ENCODE assay signal across 8 cellular contexts in the genomic region with DNA sequence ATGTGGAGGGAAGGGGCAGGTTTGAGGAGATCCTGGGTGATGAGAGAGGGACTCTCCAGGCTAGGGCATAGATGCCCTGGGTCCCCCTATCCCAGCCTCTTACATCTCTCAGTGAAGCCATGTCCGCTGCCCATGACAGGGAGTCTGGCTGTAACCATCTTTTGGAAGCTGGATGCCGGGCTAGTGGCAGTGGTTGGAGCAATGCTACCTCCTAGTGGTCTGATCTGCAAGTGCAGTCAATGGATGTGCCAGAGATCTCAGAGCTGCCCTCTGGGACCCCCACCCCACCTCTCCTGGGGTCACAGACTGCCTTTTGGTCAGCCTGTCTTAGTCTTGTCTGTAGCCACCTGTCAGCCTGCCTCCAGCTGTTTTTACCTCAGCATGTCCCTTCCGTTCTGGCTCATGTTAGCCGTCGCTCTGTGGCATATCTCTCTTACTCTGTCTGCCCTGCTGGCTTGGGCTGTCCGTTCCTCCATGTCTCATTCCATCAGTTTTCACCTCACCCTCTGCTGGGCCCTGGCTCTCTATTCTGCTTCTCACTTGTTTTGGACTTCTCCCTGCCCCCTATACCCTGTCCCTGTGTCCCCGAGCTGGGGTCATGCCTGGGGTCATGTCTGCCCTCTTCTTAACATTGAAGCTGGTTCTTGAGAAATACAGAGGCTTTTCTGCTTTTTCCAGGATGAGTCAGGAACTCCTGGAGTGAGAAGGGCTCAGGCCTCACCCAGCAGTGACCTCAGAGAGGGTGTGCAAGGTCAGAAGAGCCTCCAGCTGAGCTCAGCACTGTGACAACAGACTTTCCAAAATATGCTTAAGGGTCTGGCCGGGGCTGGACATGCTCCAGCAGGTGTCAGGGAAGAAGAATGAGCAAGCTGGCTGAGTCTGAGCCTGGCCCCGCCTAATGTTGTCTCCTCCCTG. TPM values are rescaled to one million over a fixed set of nuclear protein-coding genes. Genes with fewer than 3 reads are reported as not detected.
DNase-seq lines count a peak whose midpoint lies in the region; ATAC-seq and TF ChIP-seq lines count a peak whose summit lies in the region.

No MANE protein-coding gene starts in this region.

- TF ChIP-seq CTCF in HFFc6 (IDR thresholded peaks at IDR 0.05) (peak; percentile 98), esophagus muscularis mucosa (IDR thresholded peaks at IDR 0.05) (peak; percentile 89 to 92 (median 90))

- 37% methylated on average over 7 of the region's 9 CpGs for WGBS in esophagus muscularis mucosa

- H3K27me3 Mint-ChIP-seq in HFFc6 (ENCODE audit: insufficient read depth), result peaks cover 24% of the 10 kb centered on the region
- H3K27me3 Mint-ChIP-seq in activated T-cell treated with anti-CD3 and anti-CD28 coated beads, Interleukin-2, amount 50 U/mL, for 24 hours, result peaks cover 52% of the 10 kb centered on the region
- peaks cover 12 to 73% (median 35%) of the 10 kb centered on the region in 5 donors for H3K27me3 Mint-ChIP-seq in naive thymus-derived CD8-positive, alpha-beta T cell

- H3K9me3 ChIP-seq in NT2/D1 (ENCODE audit: insufficient read depth, low read length) (no peaks in the 10 kb centered on the region), esophagus muscularis mucosa (no peaks in the 10 kb centered on the region)

- POLR2A ChIA-PET in naive thymus-derived CD8-positive, alpha-beta T cell (lab: Charles Lee), result no interaction called here

- DNase-seq in CMK (ENCODE audit: low read depth) (peak; percentile 36), HFFc6 (peak; percentile 65), NT2/D1 (ENCODE audit: low read depth, low spot score) (peak; percentile 62), esophagus muscularis mucosa (ENCODE audit: extremely low spot score) (peak; percentile 92), substantia nigra (lab: John Stamatoyannopoulos, UW) (peak in 42 of 49 donors; percentile 20 to 78 (median 54))
- DNase-seq in activated T-cell treated with anti-CD3 and anti-CD28 coated beads, Interleukin-2, amount 50 U/mL, for 24 hours, result peak; percentile 65
- DNase-seq in naive thymus-derived CD8-positive, alpha-beta T cell, result peak in 9 of 10 donors; percentile 10 to 49 (median 43)

- no peak for TF ChIP-seq POLR2A in esophagus muscularis mucosa (IDR thresholded peaks at IDR 0.05; ENCODE audit: low read depth)

- ATAC-seq in naive thymus-derived CD8-positive, alpha-beta T cell, result peak; percentile 49 to 53
- no peak for ATAC-seq in HG03354 (IDR thresholded peaks at IDR 0.05; ENCODE audit: poor library complexity, severe bottlenecking, unreplicated experiment)

- no peak overlapping the region for H3K9ac ChIP-seq in NT2/D1 (ENCODE audit: insufficient read length, low read depth)

- no peaks in the 10 kb centered on the region for H3K9me3 Mint-ChIP-seq in HFFc6
- H3K9me3 Mint-ChIP-seq in activated T-cell treated with anti-CD3 and anti-CD28 coated beads, Interleukin-2, amount 50 U/mL, for 24 hours, result no peaks in the 10 kb centered on the region
- no peaks in the 10 kb centered on the region for H3K9me3 Mint-ChIP-seq in naive thymus-derived CD8-positive, alpha-beta T cell

- H3K4me3 Mint-ChIP-seq in HFFc6, result peak overlapping the region; percentile 50
- H3K4me3 Mint-ChIP-seq in activated T-cell treated with anti-CD3 and anti-CD28 coated beads, Interleukin-2, amount 50 U/mL, for 24 hours, result no peak overlapping the region
- no peak overlapping the region for H3K4me3 Mint-ChIP-seq in naive thymus-derived CD8-positive, alpha-beta T cell

- intact Hi-C loops in esophagus muscularis mucosa (cut with DNase I), result loop anchor here (2.0 to 5.0 kb wide), 3 partner anchors 58 to 118 kb away; a partner anchor contains a TSS

- no peaks in the 10 kb centered on the region for H3K27me3 ChIP-seq in NT2/D1 (ENCODE audit: insufficient read depth, insufficient read length)
- no peaks in the 10 kb centered on the region for H3K27me3 ChIP-seq in esophagus muscularis mucosa

- no peak for TF ChIP-seq EP300 in esophagus muscularis mucosa (IDR thresholded peaks at IDR 0.05)

- peak overlapping the region; percentile 71 for H3K27ac Mint-ChIP-seq in HFFc6
- no peak overlapping the region for H3K27ac Mint-ChIP-seq in activated T-cell treated with anti-CD3 and anti-CD28 coated beads, Interleukin-2, amount 50 U/mL, for 24 hours
- H3K27ac Mint-ChIP-seq in naive thymus-derived CD8-positive, alpha-beta T cell, result no peak overlapping the region

- no peaks in the 10 kb centered on the region for H3K36me3 Mint-ChIP-seq in HFFc6 (ENCODE audit: low read depth)
- no peaks in the 10 kb centered on the region for H3K36me3 Mint-ChIP-seq in activated T-cell treated with anti-CD3 and anti-CD28 coated beads, Interleukin-2, amount 50 U/mL, for 24 hours (ENCODE audit: low read depth)
- no peaks in the 10 kb centered on the region for H3K36me3 Mint-ChIP-seq in naive thymus-derived CD8-positive, alpha-beta T cell

- H3K36me3 ChIP-seq in NT2/D1 (ENCODE audit: insufficient read depth, insufficient read length, low read length) (no peaks in the 10 kb centered on the region), esophagus muscularis mucosa (no peaks in the 10 kb centered on the region)

- H3K4me3 ChIP-seq in NT2/D1 (ENCODE audit: insufficient read length, low read depth) (no peak overlapping the region), esophagus muscularis mucosa (no peak overlapping the region)

- peaks cover 44% of the 10 kb centered on the region for H3K4me1 Mint-ChIP-seq in HFFc6 (ENCODE audit: low read depth)
- no peaks in the 10 kb centered on the region for H3K4me1 Mint-ChIP-seq in activated T-cell treated with anti-CD3 and anti-CD28 coated beads, Interleukin-2, amount 50 U/mL, for 24 hours (ENCODE audit: low read depth)
- H3K4me1 Mint-ChIP-seq in naive thymus-derived CD8-positive, alpha-beta T cell, result peaks cover 0 to 3% (median 1%) of the 10 kb centered on the region in 4 donors

- H3K4me1 ChIP-seq in NT2/D1 (ENCODE audit: insufficient read depth, insufficient read length) (peaks cover 14% of the 10 kb centered on the region), esophagus muscularis mucosa (peaks cover 0 to 32% (median 23%) of the 10 kb centered on the region in 4 donors)

- H3K27ac ChIP-seq in esophagus muscularis mucosa (replicated peaks in 1 of 4), result peak overlapping the region; percentile 55 to 71 (median 64)
- H3K27ac ChIP-seq in substantia nigra (ENCODE audit: low read depth, low read length, poor library complexity, severe bottlenecking), result no peak overlapping the region

RNA-seq across cellular contexts. Expression of a gene that starts 52.0 kb away (rescaled TPM):
- total RNA-seq in HFFc6 (2021; fragmentation: NEBNext Ultra II Directional; extraction: Animal tissue kit (Norgen Biotek cat#: 25700)), result 100 to 1,000 TPM; 705 to 934 (median 790) TPM
- 10 to 100 TPM; 13.3 to 70.1 (median 25.4) TPM for total RNA-seq in esophagus muscularis mucosa
- not detected for total RNA-seq in naive thymus-derived CD8-positive, alpha-beta T cell
- not detected for polyA plus RNA-seq in naive thymus-derived CD8-positive, alpha-beta T cell

Comparison
In these comparisons a context has a peak if more than half of its experiments do, and no peak if none do; other contexts are left out.
1. DNase-seq: peak in every context shown above with its lines; median percentile 92 in esophagus muscularis mucosa; 65 in HFFc6; 65 in activated T-cell treated with anti-CD3 and anti-CD28 coated beads, Interleukin-2, amount 50 U/mL, for 24 hours; 62 in NT2/D1; 54 in substantia nigra; 43 in naive thymus-derived CD8-positive, alpha-beta T cell; 36 in CMK.
2. RNA of a gene that starts 52.0 kb away (total RNA-seq): 705 to 934 TPM in HFFc6 and 13.3 to 70.1 TPM in esophagus muscularis mucosa; not detected in naive thymus-derived CD8-positive, alpha-beta T cell; every median in the first group is over 10 times any median in the second.